In the genomic region with DNA sequence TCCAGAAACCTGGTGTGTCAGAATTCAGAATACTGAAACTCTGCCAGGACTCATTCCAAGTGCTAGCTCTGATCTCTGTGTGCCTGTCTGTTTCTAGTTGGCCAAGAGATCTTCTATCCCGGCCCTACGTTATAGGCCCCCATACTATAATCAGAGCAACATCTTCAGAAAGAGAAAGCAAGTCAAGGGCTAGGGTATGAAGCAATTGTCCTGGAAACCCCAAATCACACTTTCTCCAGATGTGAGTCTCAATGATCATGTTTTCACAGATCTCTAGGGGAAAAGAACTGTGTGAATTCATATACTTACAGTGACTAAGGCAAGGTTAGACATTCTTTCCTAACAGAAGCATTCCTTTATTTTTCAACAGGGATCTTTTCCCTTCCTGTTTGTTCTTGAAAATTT, we compare ENCODE assay signal across 2 cellular contexts.
A peak's percentile ranks its signal among the peaks of the same experiment; 100 is the strongest.
TF ChIP-seq lines count a peak whose summit lies in the region.

No MANE protein-coding gene starts in this region.

TF ChIP-seq in IMR-90, 13 proteins besides CTCF, POLR2A, EP300 and RAD21:
- TF ChIP-seq FOS (IDR thresholded peaks at IDR 0.05; ENCODE audit: low read depth, low read length) (no peak), CEBPB (IDR thresholded peaks at IDR 0.05; ENCODE audit: low read depth, low read length) (peak; percentile 52)

TF ChIP-seq in WTC11, 78 proteins besides CTCF, POLR2A, EP300 and RAD21:
- TF ChIP-seq, protein P1, sequence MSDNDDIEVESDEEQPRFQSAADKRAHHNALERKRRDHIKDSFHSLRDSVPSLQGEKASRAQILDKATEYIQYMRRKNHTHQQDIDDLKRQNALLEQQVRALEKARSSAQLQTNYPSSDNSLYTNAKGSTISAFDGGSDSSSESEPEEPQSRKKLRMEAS (CRISPR knock-in tag; IDR thresholded peaks at IDR 0.05): no peak
- TF ChIP-seq, protein P2, sequence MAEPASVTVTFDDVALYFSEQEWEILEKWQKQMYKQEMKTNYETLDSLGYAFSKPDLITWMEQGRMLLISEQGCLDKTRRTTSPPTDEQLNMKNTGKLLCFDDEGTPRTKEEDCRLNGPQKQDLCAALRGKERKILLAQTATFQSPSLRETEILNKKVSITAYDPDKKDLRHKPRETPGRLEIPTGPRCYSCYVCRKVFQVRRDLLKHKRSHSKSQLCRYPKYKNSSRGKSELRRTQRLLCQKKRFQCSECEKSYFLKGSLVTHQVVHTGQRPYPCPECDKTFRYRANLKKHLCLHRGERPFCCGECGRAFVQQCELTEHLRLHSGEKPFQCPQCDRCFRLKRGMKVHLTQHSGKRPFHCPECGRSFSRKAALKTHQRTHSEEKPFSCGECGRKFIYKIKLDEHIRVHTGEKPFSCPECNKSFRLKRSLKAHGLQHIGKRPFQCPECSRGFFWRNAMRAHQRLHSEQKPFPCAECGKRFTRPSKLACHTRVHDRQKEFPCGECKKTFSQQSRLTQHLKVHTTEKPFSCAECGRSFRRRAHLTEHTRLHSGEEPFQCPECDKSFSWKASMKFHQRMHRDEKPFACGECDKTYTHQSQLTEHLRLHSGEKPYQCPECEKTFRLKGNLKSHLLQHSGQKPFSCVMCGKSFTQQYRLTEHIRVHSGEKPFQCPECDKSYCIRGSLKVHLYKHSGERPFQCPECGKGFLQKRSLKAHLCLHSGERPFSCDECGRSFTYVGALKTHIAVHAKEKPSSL (CRISPR knock-in tag; conservative IDR thresholded peaks at IDR 0.05): no peak
- no peak for TF ChIP-seq CDX4 (CRISPR knock-in tag; IDR thresholded peaks at IDR 0.05; ENCODE audit: borderline replicate concordance)
- no peak for TF ChIP-seq ZNF138 (CRISPR knock-in tag; conservative IDR thresholded peaks at IDR 0.05)
- TF ChIP-seq ZNF317 (CRISPR knock-in tag; IDR thresholded peaks at IDR 0.05; ENCODE audit: borderline replicate concordance, low read depth): no peak
- no peak for TF ChIP-seq ZNF263 (CRISPR knock-in tag; IDR thresholded peaks at IDR 0.05; ENCODE audit: low read depth)
- TF ChIP-seq FOXP1 (CRISPR knock-in tag; IDR thresholded peaks at IDR 0.05; ENCODE audit: borderline replicate concordance): no peak
- TF ChIP-seq, protein P3, sequence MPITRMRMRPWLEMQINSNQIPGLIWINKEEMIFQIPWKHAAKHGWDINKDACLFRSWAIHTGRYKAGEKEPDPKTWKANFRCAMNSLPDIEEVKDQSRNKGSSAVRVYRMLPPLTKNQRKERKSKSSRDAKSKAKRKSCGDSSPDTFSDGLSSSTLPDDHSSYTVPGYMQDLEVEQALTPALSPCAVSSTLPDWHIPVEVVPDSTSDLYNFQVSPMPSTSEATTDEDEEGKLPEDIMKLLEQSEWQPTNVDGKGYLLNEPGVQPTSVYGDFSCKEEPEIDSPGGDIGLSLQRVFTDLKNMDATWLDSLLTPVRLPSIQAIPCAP (CRISPR knock-in tag; IDR thresholded peaks at IDR 0.05): no peak
- no peak for TF ChIP-seq NR1H2 (CRISPR knock-in tag; IDR thresholded peaks at IDR 0.05)
- TF ChIP-seq FOXP4 (CRISPR knock-in tag; IDR thresholded peaks at IDR 0.05): no peak
- no peak for TF ChIP-seq RELA (CRISPR knock-in tag; IDR thresholded peaks at IDR 0.05; ENCODE audit: borderline replicate concordance)
- TF ChIP-seq MXD4 (CRISPR knock-in tag; IDR thresholded peaks at IDR 0.05; ENCODE audit: borderline replicate concordance): no peak
